Comparison of ENCODE assay signal across 15 cellular contexts in the genomic region with DNA sequence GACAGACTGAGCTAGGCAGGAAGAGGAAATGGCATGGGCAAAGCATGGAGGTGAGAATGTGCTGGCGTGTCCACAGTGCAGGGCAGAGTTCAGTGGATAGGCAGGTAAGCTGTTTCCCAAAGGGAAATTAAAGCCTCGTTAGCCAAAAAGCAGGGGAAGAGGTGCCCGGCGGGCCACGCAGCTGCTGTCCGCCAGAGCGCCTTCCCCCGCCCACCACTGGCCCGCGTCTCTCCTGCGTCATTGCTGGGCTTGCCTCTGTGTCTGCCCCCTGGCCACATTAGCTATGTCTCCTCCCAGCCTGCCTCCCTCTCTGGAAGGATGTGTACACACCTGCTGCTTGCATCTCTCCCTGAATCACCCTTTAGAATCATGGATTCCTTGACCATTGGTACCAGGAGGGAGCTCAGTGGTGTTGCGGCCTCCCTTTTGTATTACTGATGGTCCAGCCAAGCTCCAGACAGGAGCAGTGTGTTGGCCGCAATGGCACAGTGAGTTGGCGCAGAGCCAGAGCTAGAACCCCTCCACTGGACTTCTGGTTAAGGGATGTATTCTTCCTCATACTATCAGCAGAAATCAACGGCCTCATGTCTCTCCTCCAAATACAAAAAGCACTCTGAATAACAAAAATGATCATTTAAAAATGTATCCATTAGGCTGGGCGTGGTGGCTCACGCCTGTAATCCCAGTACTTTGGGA. TPM values are rescaled to one million over a fixed set of nuclear protein-coding genes. Genes with fewer than 3 reads are reported as not detected.
DNase-seq lines count a peak whose midpoint lies in the region; ATAC-seq and TF ChIP-seq lines count a peak whose summit lies in the region.
"Had no signal": no experiment of that assay in that cellular context is flagged by ENCODE, and none has a peak within 500 bp of the region (broad histone marks: within the 10 kb centered on the region; RNA-seq: fewer than 3 reads in every experiment).

No MANE protein-coding gene starts in this region.

- CTCF ChIA-PET in RWPE1 (lab: Yijun Ruan, JAX), result no interaction called here

- H3K4me1 ChIP-seq in skeletal muscle tissue (ENCODE audit: control insufficient read depth in 3 of 3, insufficient read depth in 3 of 3, low read length in 3 of 3), result peaks cover 44 to 53% (median 48%) of the 10 kb centered on the region in 3 donors
- peaks cover 32% of the 10 kb centered on the region for H3K4me1 ChIP-seq in testis

- no peak for TF ChIP-seq POLR2A in testis (IDR thresholded peaks at IDR 0.05)

- 91% methylated on average over 16 to 17 of the region's 17 CpGs for WGBS in testis, 2 donors

- no peak overlapping the region for H3K9ac ChIP-seq in skeletal muscle tissue (ENCODE audit: low read depth in 1 of 3, low read length in 3 of 3)

- POLR2A ChIA-PET in RWPE1 (lab: Yijun Ruan, JAX; ENCODE audit: low non-redundant PET), result no interaction called here

- no peaks in the 10 kb centered on the region for H3K36me3 ChIP-seq in skeletal muscle tissue (ENCODE audit: control insufficient read depth in 3 of 3, insufficient read depth in 3 of 3, low read length in 3 of 3)
- no peaks in the 10 kb centered on the region for H3K36me3 ChIP-seq in testis (ENCODE audit: low read depth, missing control alignments)

- intact Hi-C loops in testis (cut with DNase I; ENCODE audit: low total_unique reads), result no loop called here

- TF ChIP-seq CTCF in RWPE1 (conservative IDR thresholded peaks at IDR 0.05; ENCODE audit: low read depth) (no peak), testis (IDR thresholded peaks at IDR 0.05) (no peak)

- H3K27me3 ChIP-seq in skeletal muscle tissue (ENCODE audit: control insufficient read depth in 3 of 3, insufficient read depth in 3 of 3, low read length in 3 of 3), result no peaks in the 10 kb centered on the region
- H3K27me3 ChIP-seq in testis, result no peaks in the 10 kb centered on the region

- H3K27ac ChIP-seq in RWPE1 (peak overlapping the region; percentile 86), skeletal muscle tissue (ENCODE audit: low read depth, low read length) (peak overlapping the region; percentile 85), testis (no peak overlapping the region)

- ATAC-seq in GM18498 (IDR thresholded peaks at IDR 0.05; ENCODE audit: unreplicated experiment), result no peak

- H3K4me3 ChIP-seq in skeletal muscle tissue (ENCODE audit: low read length in 3 of 3) (no peak overlapping the region), testis (no peak overlapping the region)
- H3K4me3 ChIP-seq: skin epidermis had no signal

- DNase-seq in NCI-H1436 (lab: John Stamatoyannopoulos, UW) (peak; percentile 60), RWPE1 (ENCODE audit: low spot score) (no peak), islet precursor cell (peak; percentile 45), NCI-H2081 treated with DMSO at 0.1 percent for 48 hours (lab: John Stamatoyannopoulos, UW) (no peak), NCI-H2081 (lab: John Stamatoyannopoulos, UW) (no peak), testis (no peak)
- DNase-seq: activated CD4-positive, alpha-beta T cell treated with anti-CD3 and anti-CD28 coated beads for 48 hours; HCEC 1CT; KBM-7; NCI-H524 treated with DMSO at 0.1 percent for 48 hours had no signal

- no peaks in the 10 kb centered on the region for H3K9me3 ChIP-seq in skeletal muscle tissue (ENCODE audit: control insufficient read depth in 3 of 3, low read length in 3 of 3)
- H3K9me3 ChIP-seq in testis, result no peaks in the 10 kb centered on the region

RNA-seq across cellular contexts. Expression of a gene that starts 26.6 kb away (rescaled TPM):
- total RNA-seq in skeletal muscle tissue, result 0.52 TPM
- under 1 TPM; 0.31 TPM for total RNA-seq in testis
- 0.26 TPM for polyA plus RNA-seq in testis (ENCODE audit: insufficient read depth, low read depth, low replicate concordance)
- total RNA-seq: dermis microvascular lymphatic vessel endothelial cell, glomerular endothelial cell had no signal

Comparison
In these comparisons a context has a peak if more than half of its experiments do, and no peak if none do; other contexts are left out.
1. DNase-seq: peak in NCI-H1436 (single experiment) and islet precursor cell (single experiment); none in RWPE1 (single experiment), NCI-H2081 treated with DMSO at 0.1 percent for 48 hours (single experiment), NCI-H2081 (0 of 2) and testis (single experiment).
2. H3K27ac ChIP-seq: peak in RWPE1 (single experiment) and skeletal muscle tissue (single experiment); none in testis (0 of 2).